In genomic region chr2:109137616-109138015, GRCh38 we compare ENCODE assay signal across 21 cellular contexts. TPM values are rescaled to one million over a fixed set of nuclear protein-coding genes. Genes with fewer than 3 reads are reported as not detected.
"Had no signal": no experiment of that assay in that cellular context is flagged by ENCODE, and none has a peak within 500 bp of the region (broad histone marks: within the 10 kb centered on the region; RNA-seq: fewer than 3 reads in every experiment).

No MANE protein-coding gene starts in this region.

- H3K36me3 Mint-ChIP-seq: activated naive CD4-positive, alpha-beta T cell treated with anti-CD3 and anti-CD28 coated beads, Interleukin-2, amount 10 ng/mL, durations not matched to agents 7 days and 5 days; WTC11 had no signal

- DNase-seq: activated CD4-positive, alpha-beta T cell treated with anti-CD3 and anti-CD28 coated beads, Interleukin-2, amount 10 ng/mL, durations not matched to agents 24 days and 14 days; activated CD4-positive, alpha-beta T cell treated with anti-CD3 and anti-CD28 coated beads, Interleukin-2, amount 50 U/mL, for 48 hours; activated CD4-positive, CD25-positive, alpha-beta regulatory T cell treated with anti-CD3 and anti-CD28 coated beads, Interleukin-2, amount 50 U/mL, for 72 hours; activated gamma-delta T cell treated with Interleukin-2 at 50 U/mL for 16 hours; activated naive CD4-positive, alpha-beta T cell treated with anti-CD3 and anti-CD28 coated beads, Interleukin-2, amount 10 ng/mL, durations not matched to agents 7 days and 5 days; activated T-cell treated with anti-CD3 and anti-CD28 coated beads for 4 hours; KG1; MV-4-11; NCI-H1092 treated with DMSO at 0.1 percent for 48 hours; NCI-H1436; NCI-H187; NCI-H2081 treated with DMSO at 0.1 percent for 48 hours; NCI-H446 treated with DMSO at 0.1 percent for 48 hours; NCI-H526 treated with DMSO at 0.1 percent for 48 hours; PC-3; SHP77 treated with DMSO at 0.1 percent for 48 hours had no signal

- H3K4me1 Mint-ChIP-seq: activated T-helper 17 cell treated with anti-CD3 and anti-CD28 coated beads, Interleukin-2, amount 50 U/mL, for 72 hours had no signal

- ATAC-seq: activated T-helper 17 cell treated with anti-CD3 and anti-CD28 coated beads, Interleukin-2, amount 50 U/mL, for 72 hours; PC-3; WTC11 had no signal

- H3K9me3 Mint-ChIP-seq: activated CD4-positive, alpha-beta T cell treated with anti-CD3 and anti-CD28 coated beads, Interleukin-2, amount 10 ng/mL, durations not matched to agents 24 days and 14 days; activated naive CD4-positive, alpha-beta T cell treated with anti-CD3 and anti-CD28 coated beads, Interleukin-2, amount 10 ng/mL, durations not matched to agents 7 days and 5 days; activated T-helper 17 cell treated with anti-CD3 and anti-CD28 coated beads, Interleukin-2, amount 50 U/mL, for 72 hours; central memory CD8-positive, alpha-beta T cell; IgD-negative memory B cell; T-helper 1 cell treated with Interleukin-12 subunit alpha and Interleukin-12 subunit beta and Interleukin-4 antibody, amounts not matched to agents 30 μg/mL and 1 μg/mL, for 36 hours; WTC11 had no signal

- H3K4me3 Mint-ChIP-seq: activated CD4-positive, alpha-beta T cell treated with anti-CD3 and anti-CD28 coated beads, Interleukin-2, amount 10 ng/mL, durations not matched to agents 24 days and 14 days; activated naive CD4-positive, alpha-beta T cell treated with anti-CD3 and anti-CD28 coated beads, Interleukin-2, amount 10 ng/mL, durations not matched to agents 7 days and 5 days; activated T-helper 17 cell treated with anti-CD3 and anti-CD28 coated beads, Interleukin-2, amount 50 U/mL, for 72 hours; central memory CD8-positive, alpha-beta T cell; IgD-negative memory B cell; T-helper 1 cell treated with Interleukin-12 subunit alpha and Interleukin-12 subunit beta and Interleukin-4 antibody, amounts not matched to agents 30 μg/mL and 1 μg/mL, for 36 hours; WTC11 had no signal

- H3K27ac Mint-ChIP-seq: activated CD4-positive, alpha-beta T cell treated with anti-CD3 and anti-CD28 coated beads, Interleukin-2, amount 10 ng/mL, durations not matched to agents 24 days and 14 days; activated naive CD4-positive, alpha-beta T cell treated with anti-CD3 and anti-CD28 coated beads, Interleukin-2, amount 10 ng/mL, durations not matched to agents 7 days and 5 days; activated T-helper 17 cell treated with anti-CD3 and anti-CD28 coated beads, Interleukin-2, amount 50 U/mL, for 72 hours; T-helper 1 cell treated with Interleukin-12 subunit alpha and Interleukin-12 subunit beta and Interleukin-4 antibody, amounts not matched to agents 30 μg/mL and 1 μg/mL, for 36 hours; WTC11 had no signal

RNA-seq across cellular contexts. Expression of gene SH3RF3, which starts 8.6 kb away (rescaled TPM):
- polyA plus RNA-seq: IgD-negative memory B cell had no signal
